ENCODE assay signal across 8 cellular contexts in genomic region chr14:23969433-23970282, GRCh38. TPM values are rescaled to one million over a fixed set of nuclear protein-coding genes. Genes with fewer than 3 reads are reported as not detected.
DNase-seq lines count a peak whose midpoint lies in the region; ATAC-seq, FAIRE-seq and TF ChIP-seq lines count a peak whose summit lies in the region.
"Not testable (repeated sequence)": the region's sequence is repeated elsewhere in the genome, so short reads cannot be mapped to it uniquely, and the experiment has no call there.

No MANE protein-coding gene starts in this region.

- FAIRE-seq in HepG2 (lab: Jason Lieb, UNC) = not testable (repeated sequence)

- not testable (repeated sequence) for TF ChIP-seq EP300 in HepG2 (IDR thresholded peaks at IDR 0.05; ENCODE audit: low read depth in 2 of 2, low read length in 2 of 2)
- TF ChIP-seq EP300 in HepG2 (CRISPR knock-in tag; IDR thresholded peaks at IDR 0.05; ENCODE audit: borderline replicate concordance) = 0 out of 2 replicates have a peak, but pooled peaks have one; percentile 69

- H3K4me1 ChIP-seq in OCI-LY3 (ENCODE audit: low read length); upper lobe of right lung: not testable (repeated sequence)
- H3K4me1 ChIP-seq in HepG2 (ENCODE audit: insufficient read depth, low read length) = peaks cover 41% of the 10 kb centered on the region

- not testable (repeated sequence) for H4K20me1 ChIP-seq in OCI-LY3 (ENCODE audit: insufficient read depth, low read length); HepG2 (ENCODE audit: insufficient read depth, low read length)

- ATAC-seq in HG03108 (IDR thresholded peaks at IDR 0.05; ENCODE audit: unreplicated experiment) = peak; percentile 71
- peak; percentile 89 for ATAC-seq in HepG2
- ATAC-seq in upper lobe of right lung = peak; percentile 89

- CTCF ChIA-PET in HepG2 (lab: Yijun Ruan, JAX; ENCODE audit: low intra/inter-chr PET ratio, low total read pairs) = not testable (repeated sequence)

- H3K4me3 ChIP-seq in OCI-LY3 (ENCODE audit: low read length) = peak overlapping the region; percentile 77
- peak overlapping the region; percentile 23 to 81 (median 55) for H3K4me3 ChIP-seq in dorsolateral prefrontal cortex
- H3K4me3 ChIP-seq in HepG2 (replicated peaks in 1 of 3; ENCODE audit: insufficient read depth in 1 of 3, low read depth in 2 of 3, low read length in 3 of 3) = peak overlapping the region; percentile 47 to 72 (median 67); a peak in 5 of 6 replicates
- peak overlapping the region; percentile 25 to 46 (median 38) for H3K4me3 ChIP-seq in skin epidermis
- H3K4me3 ChIP-seq in upper lobe of right lung = peak overlapping the region; percentile 36

- not testable (repeated sequence) for TF ChIP-seq CTCF in OCI-LY3 (IDR thresholded peaks at IDR 0.05; ENCODE audit: low read depth, low read length); upper lobe of right lung (IDR thresholded peaks at IDR 0.05)
- peak in 6 of 56 donors; percentile 12 to 30 (median 23) for TF ChIP-seq CTCF in dorsolateral prefrontal cortex (IDR thresholded peaks at IDR 0.05 in 54 of 56, conservative IDR thresholded peaks at IDR 0.05 in 2 of 56; ENCODE audit: low read depth in 1 of 56, partially characterized antibody in 56 of 56)
- peak; percentile 17 for TF ChIP-seq CTCF in HepG2 (CRISPR knock-in tag; IDR thresholded peaks at IDR 0.05)

- peak overlapping the region; percentile 63; the same call in 1 of the 2 replicates for H3K9ac ChIP-seq in OCI-LY3 (ENCODE audit: low read length)
- H3K9ac ChIP-seq in HepG2 (ENCODE audit: insufficient read depth, low read depth, low read length) = peak overlapping the region; percentile 56

- peak; percentile 63 for DNase-seq in activated T-cell treated with anti-CD3 and anti-CD28 coated beads for 48 hours (ENCODE audit: low read depth)
- peak in 6 of 10 donors; percentile 24 to 63 (median 49) for DNase-seq in dorsolateral prefrontal cortex
- peak; percentile 35 for DNase-seq in HepG2 (ENCODE audit: low spot score)
- peak; percentile 76 for DNase-seq in upper lobe of right lung

- H3K27ac ChIP-seq in OCI-LY3 (ENCODE audit: low read length); upper lobe of right lung: not testable (repeated sequence)
- H3K27ac ChIP-seq in dorsolateral prefrontal cortex = peak overlapping the region in 12 of 59 donors; percentile 36 to 85 (median 65)
- H3K27ac ChIP-seq in HepG2 (ENCODE audit: extremely low read length, insufficient read depth, low read length) = peak overlapping the region; percentile 51
- peak overlapping the region in 10 of 21 experiments; percentile 17 to 70 (median 40) for H3K27ac ChIP-seq in skin epidermis

- H3K79me2 ChIP-seq in OCI-LY3 (ENCODE audit: low read length); HepG2 (ENCODE audit: insufficient read depth, low read length): not testable (repeated sequence)

- TF ChIP-seq RAD21 in HepG2 (CRISPR knock-in tag; IDR thresholded peaks at IDR 0.05) = peak; percentile 42; the same call in 1 of the 2 replicates

- not testable (repeated sequence) for H2AFZ ChIP-seq in OCI-LY3 (ENCODE audit: low read depth, low read length); HepG2 (ENCODE audit: low read length)

- 18% methylated on average over 55 of the region's 65 CpGs for WGBS in HepG2 (ENCODE audit: low lambda C conversion rate)

- H3K9me3 ChIP-seq in OCI-LY3 (ENCODE audit: insufficient read depth, low read length); HepG2 (ENCODE audit: low read length); upper lobe of right lung: not testable (repeated sequence)

- POLR2A ChIA-PET in HepG2 (lab: Yijun Ruan, JAX) = interaction anchor here (1.6 kb wide), 1 partner anchor 126 kb away, joined by 6 read pairs; no protein-coding TSS in a partner anchor

- BruUV-seq in HepG2 (replicated peaks; lab: Mats Ljungman, UMichigan) = not testable (repeated sequence)

- not testable (repeated sequence) for H3K27me3 ChIP-seq in OCI-LY3 (ENCODE audit: low read depth, low read length); dorsolateral prefrontal cortex; HepG2 (ENCODE audit: control insufficient read depth in 1 of 2, insufficient read depth in 2 of 2, low read length in 2 of 2); upper lobe of right lung

- peak; percentile 33 for TF ChIP-seq POLR2A in GM18951 (IDR thresholded peaks at IDR 0.05; ENCODE audit: extremely low read depth, insufficient read depth, insufficient read length)
- peak in 1 of 2 experiments; percentile 48; a peak in 1 of 4 replicates for TF ChIP-seq POLR2A in HepG2 (IDR thresholded peaks at IDR 0.05; ENCODE audit: insufficient read depth in 1 of 2, low read depth in 2 of 2, low read length in 2 of 2)

- intact Hi-C loops in dorsolateral prefrontal cortex (cut with DNase I) (loop anchor here in 1 of 2 donors (10.0 kb wide), 1 partner anchor 125 kb away; the partner anchor contains the start of gene PCK2), upper lobe of right lung (cut with DNase I) (loop anchor here (5.0 kb wide), 1 partner anchor 48 kb away; no protein-coding TSS in a partner anchor)
- intact Hi-C loops in HepG2 (cut with micrococcal nuclease; ENCODE audit: unreplicated experiment) = not testable (repeated sequence)

- in situ Hi-C loops in GM18951 (cut with MboI; ENCODE audit: low sequenced_read_pairs, unreplicated experiment) = loop anchor here (5.0 kb wide), 1 partner anchor 48 kb away; no protein-coding TSS in a partner anchor
- in situ Hi-C loops in HepG2 (cut with HindIII; ENCODE audit: extremely low pct_ligation_motif_present, low pct_unique_long_range_greater_than_20kb) = loop anchor here (5.0 kb wide), 1 partner anchor 43 kb away; no protein-coding TSS in a partner anchor

- H3K4me2 ChIP-seq in OCI-LY3 (ENCODE audit: low read length) = peak overlapping the region; percentile 90
- peak overlapping the region; percentile 88 for H3K4me2 ChIP-seq in HepG2 (ENCODE audit: low read depth, low read length)

- H3K36me3 ChIP-seq in OCI-LY3 (replicated peaks; ENCODE audit: low read depth, low read length); HepG2 (replicated peaks in 1 of 2; ENCODE audit: control insufficient read depth in 1 of 2, insufficient read depth in 2 of 2, low read length in 2 of 2); upper lobe of right lung: not testable (repeated sequence)

RNA-seq across cellular contexts. Expression of gene DHRS4, which starts 16.1 kb away (rescaled TPM):
- total RNA-seq in dorsolateral prefrontal cortex (10 to 100 TPM in 96 of 120 experiments, 1 to 10 TPM in 24; 6.3 to 22.2 (median 12.8) TPM), HepG2 (2016; rRNA removed; fragmentation: Illumina TruSeq; extraction: Trizol) (45.1 and 49.4 TPM in 2 replicates), upper lobe of right lung (25.8 TPM)
- total RNA-seq in HepG2 (2016; cell fraction: cytosol; rRNA removed; fragmentation: Illumina TruSeq; extraction: Trizol; ENCODE audit: low read depth) = 15.8 and 17.4 TPM in 2 replicates
- total RNA-seq in HepG2 (2016; cell fraction: insoluble cytoplasmic fraction; rRNA removed; fragmentation: Illumina TruSeq; extraction: Trizol) = 42.9 and 43.7 TPM in 2 replicates
- total RNA-seq in HepG2 (2016; cell fraction: membrane; rRNA removed; fragmentation: Illumina TruSeq; extraction: Trizol) = 15.2 and 18.0 TPM in 2 replicates
- total RNA-seq in HepG2 (2016; cell fraction: nucleus; rRNA removed; fragmentation: Illumina TruSeq; extraction: Trizol) = 19.7 and 22.2 TPM in 2 replicates
- 23.9 and 25.0 TPM in 2 replicates for polyA plus RNA-seq in HepG2 (2011; rRNA removed)
- polyA plus RNA-seq in HepG2 (2011; cell fraction: cytosol; rRNA removed) = 35.5 and 38.0 TPM in 2 replicates
- 29.3 and 34.3 TPM in 2 replicates for polyA plus RNA-seq in HepG2 (2011; cell fraction: nucleus; rRNA removed)
- 33.9 and 38.4 TPM in 2 replicates for polyA plus RNA-seq in HepG2 (2012)
- 13.9 and 14.7 TPM in 2 replicates for polyA plus RNA-seq in HepG2 (2016; cell fraction: cytosol; fragmentation: Illumina TruSeq; extraction: Trizol; ENCODE audit: low read depth)
- 59.7 and 60.2 TPM in 2 replicates for polyA plus RNA-seq in HepG2 (2016; cell fraction: insoluble cytoplasmic fraction; fragmentation: Illumina TruSeq; extraction: Trizol; ENCODE audit: low read depth)
- 15.8 and 16.6 TPM in 2 replicates for polyA plus RNA-seq in HepG2 (2016; cell fraction: membrane; fragmentation: Illumina TruSeq; extraction: Trizol; ENCODE audit: low read depth)
- 35.6 and 46.5 TPM in 2 replicates for polyA plus RNA-seq in HepG2 (2016; cell fraction: nucleus; fragmentation: Illumina TruSeq; extraction: Trizol; ENCODE audit: insufficient read depth, low read depth)
- polyA minus RNA-seq in HepG2 (2011; rRNA and poly(A)+ RNA removed; ENCODE audit: low replicate concordance) = 19.9 and 41.3 TPM in 2 replicates
- polyA minus RNA-seq in HepG2 (2011; cell fraction: cytosol; rRNA and poly(A)+ RNA removed) = 10.0 and 12.1 TPM in 2 replicates
- 9.8 and 13.7 TPM in 2 replicates for polyA minus RNA-seq in HepG2 (2011; cell fraction: nucleus; rRNA and poly(A)+ RNA removed)

RNA-seq across cellular contexts. Expression of gene DHRS4L2, which starts 19.1 kb away (rescaled TPM):
- total RNA-seq in dorsolateral prefrontal cortex (10 to 100 TPM in 105 of 120 experiments, 1 to 10 TPM in 15; 6.2 to 20.1 (median 13.4) TPM), HepG2 (2016; rRNA removed; fragmentation: Illumina TruSeq; extraction: Trizol) (38.2 and 40.0 TPM in 2 replicates), upper lobe of right lung (16.3 TPM)
- 10.7 and 12.6 TPM in 2 replicates for total RNA-seq in HepG2 (2016; cell fraction: cytosol; rRNA removed; fragmentation: Illumina TruSeq; extraction: Trizol; ENCODE audit: low read depth)
- 37.5 and 39.4 TPM in 2 replicates for total RNA-seq in HepG2 (2016; cell fraction: insoluble cytoplasmic fraction; rRNA removed; fragmentation: Illumina TruSeq; extraction: Trizol)
- 19.6 and 20.4 TPM in 2 replicates for total RNA-seq in HepG2 (2016; cell fraction: membrane; rRNA removed; fragmentation: Illumina TruSeq; extraction: Trizol)
- total RNA-seq in HepG2 (2016; cell fraction: nucleus; rRNA removed; fragmentation: Illumina TruSeq; extraction: Trizol) = 18.4 and 18.8 TPM in 2 replicates
- 24.7 and 24.8 TPM in 2 replicates for polyA plus RNA-seq in HepG2 (2011; rRNA removed)
- 15.5 and 22.3 TPM in 2 replicates for polyA plus RNA-seq in HepG2 (2011; cell fraction: cytosol; rRNA removed)
- 19.3 and 24.1 TPM in 2 replicates for polyA plus RNA-seq in HepG2 (2011; cell fraction: nucleus; rRNA removed)
- 25.5 and 32.5 TPM in 2 replicates for polyA plus RNA-seq in HepG2 (2012)
- polyA plus RNA-seq in HepG2 (2016; cell fraction: cytosol; fragmentation: Illumina TruSeq; extraction: Trizol; ENCODE audit: low read depth) = 12.3 and 12.4 TPM in 2 replicates
- polyA plus RNA-seq in HepG2 (2016; cell fraction: insoluble cytoplasmic fraction; fragmentation: Illumina TruSeq; extraction: Trizol; ENCODE audit: low read depth) = 50.1 and 54.3 TPM in 2 replicates
- polyA plus RNA-seq in HepG2 (2016; cell fraction: membrane; fragmentation: Illumina TruSeq; extraction: Trizol; ENCODE audit: low read depth) = 19.3 and 20.8 TPM in 2 replicates
- 39.6 and 44.6 TPM in 2 replicates for polyA plus RNA-seq in HepG2 (2016; cell fraction: nucleus; fragmentation: Illumina TruSeq; extraction: Trizol; ENCODE audit: insufficient read depth, low read depth)
- 7.3 and 27.3 TPM in 2 replicates for polyA minus RNA-seq in HepG2 (2011; rRNA and poly(A)+ RNA removed; ENCODE audit: low replicate concordance)
- polyA minus RNA-seq in HepG2 (2011; cell fraction: cytosol; rRNA and poly(A)+ RNA removed) = 10.4 and 11.1 TPM in 2 replicates
- 10.9 and 11.7 TPM in 2 replicates for polyA minus RNA-seq in HepG2 (2011; cell fraction: nucleus; rRNA and poly(A)+ RNA removed)
